ENCODE assay signal across 1 cellular context in the genomic region with DNA sequence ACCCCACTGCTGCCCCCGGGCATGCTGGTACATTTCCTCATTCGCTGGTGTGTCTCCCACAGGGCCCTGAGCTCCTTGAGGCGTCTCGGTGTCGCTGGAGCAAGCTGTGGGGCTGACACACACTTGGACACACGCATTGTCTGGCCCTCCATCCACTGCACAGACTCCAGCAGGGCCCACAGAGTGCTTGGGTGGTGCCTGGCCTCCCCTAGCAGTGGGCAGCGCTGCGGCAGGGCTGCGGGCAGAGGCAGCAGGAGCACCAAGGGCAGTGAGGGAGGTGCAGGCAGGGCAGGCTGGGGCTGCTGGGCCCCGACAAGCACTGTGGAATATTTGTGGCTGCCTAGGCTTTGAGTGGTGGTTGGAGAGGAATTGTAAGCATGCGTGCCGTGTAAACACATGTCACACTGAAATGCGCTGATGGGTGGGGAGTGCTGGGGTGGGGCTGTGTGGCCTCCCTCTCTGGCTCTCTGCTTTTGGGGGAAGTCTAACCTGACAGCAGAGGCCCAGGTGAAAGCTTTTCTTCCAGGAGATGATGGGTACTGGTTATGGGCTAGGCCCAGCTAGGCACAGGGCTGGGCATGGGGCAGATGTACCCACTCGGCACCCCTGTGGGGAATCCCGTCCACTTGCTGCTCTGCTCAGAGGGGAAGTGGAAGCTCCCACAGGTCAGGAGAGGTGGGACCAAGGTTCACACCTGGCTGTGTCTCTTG.
TF ChIP-seq lines count a peak whose summit lies in the region.

No MANE protein-coding gene starts in this region.

TF ChIP-seq in HepG2, 621 proteins besides CTCF, POLR2A, EP300 and RAD21:
- TF ChIP-seq HNRNPL (IDR thresholded peaks at IDR 0.05; ENCODE audit: low read depth, low read length) (0 out of 2 replicates have a peak, but pooled peaks have one; percentile 55), ZNF33A (CRISPR knock-in tag; IDR thresholded peaks at IDR 0.05; ENCODE audit: borderline replicate concordance) (no peak), HDAC2 (CRISPR knock-in tag; IDR thresholded peaks at IDR 0.05) (no peak), ZNF44 (CRISPR knock-in tag; IDR thresholded peaks at IDR 0.05) (no peak), HNRNPK (IDR thresholded peaks at IDR 0.05; ENCODE audit: low read depth, low read length, poor library complexity, severe bottlenecking) (no peak), SRY (CRISPR knock-in tag; IDR thresholded peaks at IDR 0.05) (no peak)
- TF ChIP-seq, protein P1, sequence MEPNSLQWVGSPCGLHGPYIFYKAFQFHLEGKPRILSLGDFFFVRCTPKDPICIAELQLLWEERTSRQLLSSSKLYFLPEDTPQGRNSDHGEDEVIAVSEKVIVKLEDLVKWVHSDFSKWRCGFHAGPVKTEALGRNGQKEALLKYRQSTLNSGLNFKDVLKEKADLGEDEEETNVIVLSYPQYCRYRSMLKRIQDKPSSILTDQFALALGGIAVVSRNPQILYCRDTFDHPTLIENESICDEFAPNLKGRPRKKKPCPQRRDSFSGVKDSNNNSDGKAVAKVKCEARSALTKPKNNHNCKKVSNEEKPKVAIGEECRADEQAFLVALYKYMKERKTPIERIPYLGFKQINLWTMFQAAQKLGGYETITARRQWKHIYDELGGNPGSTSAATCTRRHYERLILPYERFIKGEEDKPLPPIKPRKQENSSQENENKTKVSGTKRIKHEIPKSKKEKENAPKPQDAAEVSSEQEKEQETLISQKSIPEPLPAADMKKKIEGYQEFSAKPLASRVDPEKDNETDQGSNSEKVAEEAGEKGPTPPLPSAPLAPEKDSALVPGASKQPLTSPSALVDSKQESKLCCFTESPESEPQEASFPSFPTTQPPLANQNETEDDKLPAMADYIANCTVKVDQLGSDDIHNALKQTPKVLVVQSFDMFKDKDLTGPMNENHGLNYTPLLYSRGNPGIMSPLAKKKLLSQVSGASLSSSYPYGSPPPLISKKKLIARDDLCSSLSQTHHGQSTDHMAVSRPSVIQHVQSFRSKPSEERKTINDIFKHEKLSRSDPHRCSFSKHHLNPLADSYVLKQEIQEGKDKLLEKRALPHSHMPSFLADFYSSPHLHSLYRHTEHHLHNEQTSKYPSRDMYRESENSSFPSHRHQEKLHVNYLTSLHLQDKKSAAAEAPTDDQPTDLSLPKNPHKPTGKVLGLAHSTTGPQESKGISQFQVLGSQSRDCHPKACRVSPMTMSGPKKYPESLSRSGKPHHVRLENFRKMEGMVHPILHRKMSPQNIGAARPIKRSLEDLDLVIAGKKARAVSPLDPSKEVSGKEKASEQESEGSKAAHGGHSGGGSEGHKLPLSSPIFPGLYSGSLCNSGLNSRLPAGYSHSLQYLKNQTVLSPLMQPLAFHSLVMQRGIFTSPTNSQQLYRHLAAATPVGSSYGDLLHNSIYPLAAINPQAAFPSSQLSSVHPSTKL (CRISPR knock-in tag; IDR thresholded peaks at IDR 0.05), result no peak
- TF ChIP-seq, protein P2, sequence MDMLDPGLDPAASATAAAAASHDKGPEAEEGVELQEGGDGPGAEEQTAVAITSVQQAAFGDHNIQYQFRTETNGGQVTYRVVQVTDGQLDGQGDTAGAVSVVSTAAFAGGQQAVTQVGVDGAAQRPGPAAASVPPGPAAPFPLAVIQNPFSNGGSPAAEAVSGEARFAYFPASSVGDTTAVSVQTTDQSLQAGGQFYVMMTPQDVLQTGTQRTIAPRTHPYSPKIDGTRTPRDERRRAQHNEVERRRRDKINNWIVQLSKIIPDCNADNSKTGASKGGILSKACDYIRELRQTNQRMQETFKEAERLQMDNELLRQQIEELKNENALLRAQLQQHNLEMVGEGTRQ (IDR thresholded peaks at IDR 0.05; ENCODE audit: low read depth, low read length), result no peak
- TF ChIP-seq, protein P2 (CRISPR knock-in tag; IDR thresholded peaks at IDR 0.05; ENCODE audit: borderline replicate concordance), result no peak
- TF ChIP-seq, protein P3, sequence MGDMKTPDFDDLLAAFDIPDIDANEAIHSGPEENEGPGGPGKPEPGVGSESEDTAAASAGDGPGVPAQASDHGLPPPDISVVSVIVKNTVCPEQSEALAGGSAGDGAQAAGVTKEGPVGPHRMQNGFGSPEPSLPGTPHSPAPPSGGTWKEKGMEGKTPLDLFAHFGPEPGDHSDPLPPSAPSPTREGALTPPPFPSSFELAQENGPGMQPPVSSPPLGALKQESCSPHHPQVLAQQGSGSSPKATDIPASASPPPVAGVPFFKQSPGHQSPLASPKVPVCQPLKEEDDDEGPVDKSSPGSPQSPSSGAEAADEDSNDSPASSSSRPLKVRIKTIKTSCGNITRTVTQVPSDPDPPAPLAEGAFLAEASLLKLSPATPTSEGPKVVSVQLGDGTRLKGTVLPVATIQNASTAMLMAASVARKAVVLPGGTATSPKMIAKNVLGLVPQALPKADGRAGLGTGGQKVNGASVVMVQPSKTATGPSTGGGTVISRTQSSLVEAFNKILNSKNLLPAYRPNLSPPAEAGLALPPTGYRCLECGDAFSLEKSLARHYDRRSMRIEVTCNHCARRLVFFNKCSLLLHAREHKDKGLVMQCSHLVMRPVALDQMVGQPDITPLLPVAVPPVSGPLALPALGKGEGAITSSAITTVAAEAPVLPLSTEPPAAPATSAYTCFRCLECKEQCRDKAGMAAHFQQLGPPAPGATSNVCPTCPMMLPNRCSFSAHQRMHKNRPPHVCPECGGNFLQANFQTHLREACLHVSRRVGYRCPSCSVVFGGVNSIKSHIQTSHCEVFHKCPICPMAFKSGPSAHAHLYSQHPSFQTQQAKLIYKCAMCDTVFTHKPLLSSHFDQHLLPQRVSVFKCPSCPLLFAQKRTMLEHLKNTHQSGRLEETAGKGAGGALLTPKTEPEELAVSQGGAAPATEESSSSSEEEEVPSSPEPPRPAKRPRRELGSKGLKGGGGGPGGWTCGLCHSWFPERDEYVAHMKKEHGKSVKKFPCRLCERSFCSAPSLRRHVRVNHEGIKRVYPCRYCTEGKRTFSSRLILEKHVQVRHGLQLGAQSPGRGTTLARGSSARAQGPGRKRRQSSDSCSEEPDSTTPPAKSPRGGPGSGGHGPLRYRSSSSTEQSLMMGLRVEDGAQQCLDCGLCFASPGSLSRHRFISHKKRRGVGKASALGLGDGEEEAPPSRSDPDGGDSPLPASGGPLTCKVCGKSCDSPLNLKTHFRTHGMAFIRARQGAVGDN (CRISPR knock-in tag; IDR thresholded peaks at IDR 0.05), result 0 out of 2 replicates have a peak, but pooled peaks have one; percentile 20
- TF ChIP-seq, protein P4, sequence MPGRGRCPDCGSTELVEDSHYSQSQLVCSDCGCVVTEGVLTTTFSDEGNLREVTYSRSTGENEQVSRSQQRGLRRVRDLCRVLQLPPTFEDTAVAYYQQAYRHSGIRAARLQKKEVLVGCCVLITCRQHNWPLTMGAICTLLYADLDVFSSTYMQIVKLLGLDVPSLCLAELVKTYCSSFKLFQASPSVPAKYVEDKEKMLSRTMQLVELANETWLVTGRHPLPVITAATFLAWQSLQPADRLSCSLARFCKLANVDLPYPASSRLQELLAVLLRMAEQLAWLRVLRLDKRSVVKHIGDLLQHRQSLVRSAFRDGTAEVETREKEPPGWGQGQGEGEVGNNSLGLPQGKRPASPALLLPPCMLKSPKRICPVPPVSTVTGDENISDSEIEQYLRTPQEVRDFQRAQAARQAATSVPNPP (CRISPR knock-in tag; IDR thresholded peaks at IDR 0.05), result no peak
- TF ChIP-seq, protein P5, sequence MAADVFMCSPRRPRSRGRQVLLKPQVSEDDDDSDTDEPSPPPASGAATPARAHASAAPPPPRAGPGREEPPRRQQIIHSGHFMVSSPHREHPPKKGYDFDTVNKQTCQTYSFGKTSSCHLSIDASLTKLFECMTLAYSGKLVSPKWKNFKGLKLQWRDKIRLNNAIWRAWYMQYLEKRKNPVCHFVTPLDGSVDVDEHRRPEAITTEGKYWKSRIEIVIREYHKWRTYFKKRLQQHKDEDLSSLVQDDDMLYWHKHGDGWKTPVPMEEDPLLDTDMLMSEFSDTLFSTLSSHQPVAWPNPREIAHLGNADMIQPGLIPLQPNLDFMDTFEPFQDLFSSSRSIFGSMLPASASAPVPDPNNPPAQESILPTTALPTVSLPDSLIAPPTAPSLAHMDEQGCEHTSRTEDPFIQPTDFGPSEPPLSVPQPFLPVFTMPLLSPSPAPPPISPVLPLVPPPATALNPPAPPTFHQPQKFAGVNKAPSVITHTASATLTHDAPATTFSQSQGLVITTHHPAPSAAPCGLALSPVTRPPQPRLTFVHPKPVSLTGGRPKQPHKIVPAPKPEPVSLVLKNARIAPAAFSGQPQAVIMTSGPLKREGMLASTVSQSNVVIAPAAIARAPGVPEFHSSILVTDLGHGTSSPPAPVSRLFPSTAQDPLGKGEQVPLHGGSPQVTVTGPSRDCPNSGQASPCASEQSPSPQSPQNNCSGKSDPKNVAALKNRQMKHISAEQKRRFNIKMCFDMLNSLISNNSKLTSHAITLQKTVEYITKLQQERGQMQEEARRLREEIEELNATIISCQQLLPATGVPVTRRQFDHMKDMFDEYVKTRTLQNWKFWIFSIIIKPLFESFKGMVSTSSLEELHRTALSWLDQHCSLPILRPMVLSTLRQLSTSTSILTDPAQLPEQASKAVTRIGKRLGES (CRISPR knock-in tag; IDR thresholded peaks at IDR 0.05; ENCODE audit: borderline replicate concordance), result no peak
- TF ChIP-seq, protein P6, sequence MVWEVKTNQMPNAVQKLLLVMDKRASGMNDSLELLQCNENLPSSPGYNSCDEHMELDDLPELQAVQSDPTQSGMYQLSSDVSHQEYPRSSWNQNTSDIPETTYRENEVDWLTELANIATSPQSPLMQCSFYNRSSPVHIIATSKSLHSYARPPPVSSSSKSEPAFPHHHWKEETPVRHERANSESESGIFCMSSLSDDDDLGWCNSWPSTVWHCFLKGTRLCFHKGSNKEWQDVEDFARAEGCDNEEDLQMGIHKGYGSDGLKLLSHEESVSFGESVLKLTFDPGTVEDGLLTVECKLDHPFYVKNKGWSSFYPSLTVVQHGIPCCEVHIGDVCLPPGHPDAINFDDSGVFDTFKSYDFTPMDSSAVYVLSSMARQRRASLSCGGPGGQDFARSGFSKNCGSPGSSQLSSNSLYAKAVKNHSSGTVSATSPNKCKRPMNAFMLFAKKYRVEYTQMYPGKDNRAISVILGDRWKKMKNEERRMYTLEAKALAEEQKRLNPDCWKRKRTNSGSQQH (CRISPR knock-in tag; IDR thresholded peaks at IDR 0.05; ENCODE audit: low read depth), result no peak
